In genomic region chr7:130351664-130352015, GRCh38 we compare ENCODE assay signal across 1 cellular context.
TF ChIP-seq lines count a peak whose summit lies in the region.

No MANE protein-coding gene starts in this region.

TF ChIP-seq in GM12878, 131 proteins besides CTCF, POLR2A, EP300 and RAD21:
- TF ChIP-seq ETV6 (conservative IDR thresholded peaks at IDR 0.05 in 1 of 2, IDR thresholded peaks at IDR 0.05 in 1 of 2; ENCODE audit: borderline replicate concordance in 1 of 2, low read depth in 1 of 2): no peak
TF ChIP-seq in GM12878: peak in this region for 0.
